In genomic region chr11:19394525-19395016, GRCh38 we compare ENCODE assay signal across 13 cellular contexts.
A peak's percentile ranks its signal among the peaks of the same experiment; 100 is the strongest.
DNase-seq lines count a peak whose midpoint lies in the region; ATAC-seq and TF ChIP-seq lines count a peak whose summit lies in the region.
"Had no signal": no experiment of that assay in that cellular context is flagged by ENCODE, and none has a peak within 500 bp of the region (broad histone marks: within the 10 kb centered on the region; RNA-seq: fewer than 3 reads in every experiment).

No MANE protein-coding gene starts in this region.

- no peak overlapping the region for H3K23ac ChIP-seq in mesenchymal stem cell (ENCODE audit: low read length in 2 of 2)

- no peak for TF ChIP-seq CTCF in NB4 (IDR thresholded peaks at IDR 0.05; ENCODE audit: low read depth, low read length)

- H3K4ac ChIP-seq in mesenchymal stem cell (ENCODE audit: low read depth in 1 of 2, low read length in 2 of 2), result no peak overlapping the region

- no peak overlapping the region for H2BK5ac ChIP-seq in mesenchymal stem cell (ENCODE audit: low read depth, low read length, poor library complexity, severe bottlenecking)

- no peak overlapping the region for H2AK5ac ChIP-seq in mesenchymal stem cell (ENCODE audit: low read length, severe bottlenecking)

- no peak overlapping the region for H3K4me3 ChIP-seq in NB4 (ENCODE audit: low read depth, low read length)
- H3K4me3 ChIP-seq in mesenchymal stem cell (ENCODE audit: insufficient read depth in 1 of 2, low read depth in 1 of 2, low read length in 2 of 2), result no peak overlapping the region
- H3K4me3 ChIP-seq: colonic mucosa, heart left ventricle had no signal

- H2BK120ac ChIP-seq in mesenchymal stem cell (ENCODE audit: low read depth, low read length), result no peak overlapping the region

- H3K4me2 ChIP-seq in mesenchymal stem cell (ENCODE audit: low read length, poor library complexity, severe bottlenecking), result no peak overlapping the region

- no peak overlapping the region for H2BK15ac ChIP-seq in mesenchymal stem cell (ENCODE audit: low read depth, poor library complexity, severe bottlenecking)

- H4K8ac ChIP-seq in mesenchymal stem cell (ENCODE audit: low read length), result no peak overlapping the region

- no peak overlapping the region for H3K27ac ChIP-seq in mesenchymal stem cell (ENCODE audit: low read length, poor library complexity, severe bottlenecking)
- H3K27ac ChIP-seq: colonic mucosa, heart left ventricle had no signal

- H4K91ac ChIP-seq in mesenchymal stem cell (ENCODE audit: low read length), result no peak overlapping the region

- TF ChIP-seq POLR2A in NB4 (IDR thresholded peaks at IDR 0.05; ENCODE audit: extremely low read depth, insufficient read length), result no peak

- 94% methylated on average over 5 of the region's 5 CpGs for WGBS in mesenchymal stem cell

- H2AFZ ChIP-seq in mesenchymal stem cell (ENCODE audit: low read depth, low read length), result no peak overlapping the region

- no peaks in the 10 kb centered on the region for H3K36me3 ChIP-seq in mesenchymal stem cell (ENCODE audit: control insufficient read depth in 1 of 2, insufficient read depth in 2 of 2, low read depth in 1 of 2, low read length in 2 of 2)
- H3K36me3 ChIP-seq: colonic mucosa, heart left ventricle had no signal

- H3K9me3 ChIP-seq in mesenchymal stem cell (ENCODE audit: control insufficient read depth, low read length), result no peaks in the 10 kb centered on the region
- H3K9me3 ChIP-seq: colonic mucosa had no signal

- ATAC-seq in GM18498 (IDR thresholded peaks at IDR 0.05; ENCODE audit: unreplicated experiment) (peak; percentile 72), GM19372 (IDR thresholded peaks at IDR 0.05; ENCODE audit: low read depth, unreplicated experiment) (peak; percentile 57), HG02798 (IDR thresholded peaks at IDR 0.05; ENCODE audit: poor library complexity, unreplicated experiment) (peak; percentile 82), HG03565 (IDR thresholded peaks at IDR 0.05; ENCODE audit: unreplicated experiment) (no peak), HG03135 (IDR thresholded peaks at IDR 0.05; ENCODE audit: unreplicated experiment) (no peak)

- H3K14ac ChIP-seq in mesenchymal stem cell (ENCODE audit: low read length in 2 of 2), result no peak overlapping the region

- H3K4me1 ChIP-seq in mesenchymal stem cell (ENCODE audit: control insufficient read depth, insufficient read depth, low read depth, low read length), result no peaks in the 10 kb centered on the region
- H3K4me1 ChIP-seq: colonic mucosa had no signal

- H2BK12ac ChIP-seq in mesenchymal stem cell (ENCODE audit: low read length in 2 of 2), result peak overlapping the region in 1 of 2 experiments; percentile 34

- H3K18ac ChIP-seq in mesenchymal stem cell (ENCODE audit: low read depth in 1 of 2, low read length in 2 of 2), result peak overlapping the region in 1 of 2 experiments; percentile 11

- peaks cover 0 to 19% of the 10 kb centered on the region in 2 experiments for H3K27me3 ChIP-seq in mesenchymal stem cell (ENCODE audit: control insufficient read depth in 1 of 2, insufficient read depth in 1 of 2, low read length in 2 of 2)
- H3K27me3 ChIP-seq: colonic mucosa, heart left ventricle had no signal

- DNase-seq in NB4 (ENCODE audit: low read depth), result peak; percentile 9
- no peak for DNase-seq in mesenchymal stem cell
- no peak for DNase-seq in cortex of kidney (lab: John Stamatoyannopoulos, UW)
- DNase-seq: colonic mucosa; heart left ventricle; Kasumi-1; NCI-H526; stimulated activated naive CD4-positive, alpha-beta T cell had no signal

- no peak overlapping the region for H3K9ac ChIP-seq in mesenchymal stem cell (ENCODE audit: low read length)

- H3K79me1 ChIP-seq in mesenchymal stem cell (replicated peaks; ENCODE audit: low read length, poor library complexity, severe bottlenecking), result no peaks in the 10 kb centered on the region

Comparison
In these comparisons a context has a peak if more than half of its experiments do, and no peak if none do; other contexts are left out.
1. ATAC-seq: peak in GM18498 (single experiment), GM19372 (single experiment) and HG02798 (single experiment); none in HG03565 (single experiment) and HG03135 (single experiment).